19 cellular contexts compared by ENCODE assay signal in genomic region chr2:239245107-239245506, GRCh38.
DNase-seq lines count a peak whose midpoint lies in the region; ATAC-seq and TF ChIP-seq lines count a peak whose summit lies in the region.
"Had no signal": no experiment of that assay in that cellular context is flagged by ENCODE, and none has a peak within 500 bp of the region (broad histone marks: within the 10 kb centered on the region; RNA-seq: fewer than 3 reads in every experiment).

No MANE protein-coding gene starts in this region.

- CTCF ChIA-PET in CD4-positive, alpha-beta T cell (lab: Charles Lee): no interaction called here
- CTCF ChIA-PET in PC-9 (lab: Charles Lee): interaction anchor here (0.6 kb wide), 1 partner anchor 19 kb away, joined by 6 read pairs; no protein-coding TSS in a partner anchor
- CTCF ChIA-PET in GM10248 (lab: Yijun Ruan, JAX): no interaction called here

- no peaks in the 10 kb centered on the region for H4K20me1 ChIP-seq in PC-9 (ENCODE audit: insufficient read depth)
- H4K20me1 ChIP-seq in MM.1S (ENCODE audit: insufficient read depth, low read length): no peaks in the 10 kb centered on the region

- no peak overlapping the region for H3K4me3 ChIP-seq in PC-9
- no peak overlapping the region for H3K4me3 ChIP-seq in psoas muscle
- no peak overlapping the region for H3K4me3 ChIP-seq in left lung
- H3K4me3 ChIP-seq in MM.1S (ENCODE audit: low read length): no peak overlapping the region

- no peak for TF ChIP-seq CTCF in CD4-positive, alpha-beta T cell (IDR thresholded peaks at IDR 0.05)
- TF ChIP-seq CTCF in PC-9 (conservative IDR thresholded peaks at IDR 0.05) (no peak), psoas muscle (IDR thresholded peaks at IDR 0.05) (no peak), left lung (IDR thresholded peaks at IDR 0.05) (no peak), GM10248 (IDR thresholded peaks at IDR 0.05; ENCODE audit: control extremely low read depth, extremely low read depth, low read depth, missing control alignments) (no peak), MM.1S (IDR thresholded peaks at IDR 0.05; ENCODE audit: low read length) (no peak)

- H3K9me2 ChIP-seq in PC-9 (ENCODE audit: insufficient read depth) (no peaks in the 10 kb centered on the region), MM.1S (replicated peaks; ENCODE audit: insufficient read depth, low read length) (no peaks in the 10 kb centered on the region)

- no peak overlapping the region for H3K9ac ChIP-seq in MM.1S (ENCODE audit: low read length)

- H3K27ac ChIP-seq in CD4-positive, alpha-beta T cell (ENCODE audit: low read depth, low read length): no peak overlapping the region
- H3K27ac ChIP-seq in PC-9 (peak overlapping the region; percentile 95; the same call in 1 of the 2 replicates), psoas muscle (peak overlapping the region; percentile 86), left lung (no peak overlapping the region), MM.1S (ENCODE audit: low read length) (no peak overlapping the region)

- H3K9me3 ChIP-seq in CD4-positive, alpha-beta T cell (ENCODE audit: control insufficient read depth, low read length): no peaks in the 10 kb centered on the region
- no peaks in the 10 kb centered on the region for H3K9me3 ChIP-seq in PC-9 (ENCODE audit: insufficient read depth, low read depth)
- H3K9me3 ChIP-seq in psoas muscle: no peaks in the 10 kb centered on the region
- H3K9me3 ChIP-seq in left lung: no peaks in the 10 kb centered on the region
- no peaks in the 10 kb centered on the region for H3K9me3 ChIP-seq in MM.1S (replicated peaks; ENCODE audit: insufficient read depth, low read length)

- H3K4me1 ChIP-seq in PC-9 (replicated peaks; ENCODE audit: insufficient read depth) (peaks cover 46% of the 10 kb centered on the region), psoas muscle (peaks cover 83% of the 10 kb centered on the region), left lung (peaks cover 16 to 52% of the 10 kb centered on the region in 2 donors), MM.1S (ENCODE audit: low read length) (no peaks in the 10 kb centered on the region)

- peaks cover 55% of the 10 kb centered on the region for H3F3A ChIP-seq in PC-9 (ENCODE audit: insufficient read depth, low read depth)
- no peaks in the 10 kb centered on the region for H3F3A ChIP-seq in MM.1S (ENCODE audit: insufficient read depth, low read length)

- H3K4me2 ChIP-seq in PC-9 (peak overlapping the region; percentile 81), MM.1S (ENCODE audit: low read depth, low read length) (no peak overlapping the region)

- H3K27me3 ChIP-seq in CD4-positive, alpha-beta T cell (ENCODE audit: control insufficient read depth, insufficient read depth, low read length): no peaks in the 10 kb centered on the region
- H3K27me3 ChIP-seq in PC-9 (ENCODE audit: insufficient read depth, low read depth): no peaks in the 10 kb centered on the region
- H3K27me3 ChIP-seq in psoas muscle (ENCODE audit: insufficient read depth in 3 of 3, low read length in 2 of 3): no peaks in the 10 kb centered on the region
- H3K27me3 ChIP-seq in left lung: no peaks in the 10 kb centered on the region
- no peaks in the 10 kb centered on the region for H3K27me3 ChIP-seq in MM.1S (replicated peaks; ENCODE audit: insufficient read depth, low read length)

- no peak for ATAC-seq in CD4-positive, alpha-beta T cell (ENCODE audit: poor library complexity)
- no peak for ATAC-seq in psoas muscle
- ATAC-seq in left lung: no peak
- ATAC-seq in esophagus mucosa: no peak

- DNase-seq in CD4-positive, alpha-beta T cell: no peak
- DNase-seq in PC-9: no peak
- peak; percentile 28 for DNase-seq in glomerular visceral epithelial cell (ENCODE audit: extremely low spot score)
- DNase-seq in psoas muscle: no peak
- no peak for DNase-seq in left lung
- DNase-seq in GM10248 (ENCODE audit: extremely low spot score): no peak
- no peak for DNase-seq in MM.1S
- DNase-seq: activated CD4-positive, alpha-beta memory T cell treated with anti-CD3 and anti-CD28 coated beads for 36 hours; activated naive CD4-positive, alpha-beta T cell; anterior cingulate cortex; cerebellar nuclear complex; effector memory CD4-positive, alpha-beta T cell; midbrain; NCI-H1048; NCI-H2081 treated with DMSO at 0.1 percent for 48 hours; NCI-H524 treated with DMSO at 0.1 percent for 48 hours; stimulated activated naive CD4-positive, alpha-beta T cell treated with Interleukin-2 at 50 U/mL for 16 hours; trophoblast cell had no signal

- H3K4me1 Mint-ChIP-seq in CD4-positive, alpha-beta T cell (ENCODE audit: low read depth): peaks cover 67% of the 10 kb centered on the region

- H3K4me3 Mint-ChIP-seq in CD4-positive, alpha-beta T cell: no peak overlapping the region
- H3K4me3 Mint-ChIP-seq: activated CD4-positive, alpha-beta memory T cell treated with anti-CD3 and anti-CD28 coated beads for 36 hours had no signal

- peaks cover 26% of the 10 kb centered on the region for H3K36me3 Mint-ChIP-seq in CD4-positive, alpha-beta T cell (ENCODE audit: low read depth)

- peaks cover 35% of the 10 kb centered on the region for H3K79me2 ChIP-seq in PC-9 (ENCODE audit: low read depth)
- H3K79me2 ChIP-seq in MM.1S (ENCODE audit: low read length): peaks cover 58% of the 10 kb centered on the region

- BruUV-seq in PC-9 (replicated peaks; lab: Mats Ljungman, UMichigan): no TSS peak

- POLR2A ChIA-PET in CD4-positive, alpha-beta T cell (lab: Charles Lee): interaction anchor here (1.6 kb wide), 1 partner anchor 20 kb away, joined by 3 read pairs; no protein-coding TSS in a partner anchor
- POLR2A ChIA-PET in PC-9 (lab: Charles Lee; ENCODE audit: unreplicated experiment) (interaction anchor here (0.7 kb wide), 1 partner anchor 90 kb away, joined by 9 read pairs; no protein-coding TSS in a partner anchor), GM10248 (lab: Yijun Ruan, JAX) (no interaction called here)

- H3K27me3 Mint-ChIP-seq in CD4-positive, alpha-beta T cell: no peaks in the 10 kb centered on the region
- H3K27me3 Mint-ChIP-seq: activated CD4-positive, alpha-beta memory T cell treated with anti-CD3 and anti-CD28 coated beads for 36 hours had no signal

- peak overlapping the region; percentile 27 for H3K27ac Mint-ChIP-seq in CD4-positive, alpha-beta T cell
- H3K27ac Mint-ChIP-seq: activated CD4-positive, alpha-beta memory T cell treated with anti-CD3 and anti-CD28 coated beads for 36 hours had no signal

- intact Hi-C loops in CD4-positive, alpha-beta T cell (cut with DNase I, micrococcal nuclease): no loop called here
- intact Hi-C loops in PC-9 (cut with micrococcal nuclease; ENCODE audit: unreplicated experiment) (no loop called here), psoas muscle (cut with DNase I) (loop anchor here in 1 of 2 donors (5.0 kb wide), 1 partner anchor 62 kb away; no protein-coding TSS in a partner anchor), left lung (cut with DNase I) (no loop called here)

- H2AFZ ChIP-seq in PC-9: no peak overlapping the region
- H2AFZ ChIP-seq in MM.1S (ENCODE audit: low read length): no peak overlapping the region

- H3K9me3 Mint-ChIP-seq in CD4-positive, alpha-beta T cell: no peaks in the 10 kb centered on the region
- H3K9me3 Mint-ChIP-seq: activated CD4-positive, alpha-beta memory T cell treated with anti-CD3 and anti-CD28 coated beads for 36 hours had no signal

- 61 to 78% (median 64%) methylated on average over 5 of the region's 5 CpGs for WGBS in psoas muscle, 3 donors

- no peaks in the 10 kb centered on the region for H3K36me3 ChIP-seq in PC-9 (ENCODE audit: low read depth)
- H3K36me3 ChIP-seq in psoas muscle (ENCODE audit: insufficient read depth in 1 of 2, low read depth in 1 of 2): no peaks in the 10 kb centered on the region
- H3K36me3 ChIP-seq in left lung: no peaks in the 10 kb centered on the region
- H3K36me3 ChIP-seq in MM.1S (replicated peaks; ENCODE audit: insufficient read depth, low read length): no peaks in the 10 kb centered on the region

Comparison
In these comparisons a context has a peak if more than half of its experiments do, and no peak if none do; other contexts are left out.
1. H3K27ac ChIP-seq: peak in PC-9 (single experiment) and psoas muscle (single experiment); none in CD4-positive, alpha-beta T cell (single experiment), left lung (0 of 2) and MM.1S (single experiment).